10 cellular contexts compared by ENCODE assay signal in the genomic region with DNA sequence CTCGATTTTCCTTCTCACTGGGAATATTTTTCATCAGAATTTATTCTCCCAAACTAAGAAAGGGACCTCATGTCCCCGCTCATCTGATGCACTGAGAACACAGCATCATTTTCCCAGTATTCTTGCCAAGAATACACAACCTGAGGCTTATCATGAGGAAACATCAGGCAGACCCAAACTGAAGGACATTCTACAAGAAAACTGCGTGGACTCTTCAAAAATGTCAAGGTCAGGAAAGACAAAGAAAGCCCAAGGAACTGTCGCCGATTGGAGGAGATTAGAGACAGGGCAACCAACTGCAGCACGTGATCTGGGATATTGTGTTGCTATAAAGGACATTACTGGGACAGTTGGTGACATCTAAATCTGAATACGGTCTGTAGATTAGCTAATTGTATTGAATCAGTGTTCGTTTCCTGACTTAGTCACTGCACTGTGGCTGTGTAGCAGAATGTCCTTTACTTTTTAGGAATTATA.
DNase-seq lines count a peak whose midpoint lies in the region; ATAC-seq and TF ChIP-seq lines count a peak whose summit lies in the region.
"Had no signal": no experiment of that assay in that cellular context is flagged by ENCODE, and none has a peak within 500 bp of the region (broad histone marks: within the 10 kb centered on the region; RNA-seq: fewer than 3 reads in every experiment).

No MANE protein-coding gene starts in this region.

- no peaks in the 10 kb centered on the region for H3K36me3 Mint-ChIP-seq in activated T-cell treated with anti-CD3 and anti-CD28 coated beads, Interleukin-2, amount 50 U/mL, for 24 hours (ENCODE audit: low read depth)
- H3K36me3 Mint-ChIP-seq in natural killer cell = peaks cover 5% of the 10 kb centered on the region
- H3K36me3 Mint-ChIP-seq in effector memory CD8-positive, alpha-beta T cell (ENCODE audit: insufficient read depth) = no peaks in the 10 kb centered on the region

- H3K4me1 ChIP-seq in upper lobe of left lung = peaks cover 11 to 23% (median 19%) of the 10 kb centered on the region in 4 donors

- intact Hi-C loops in natural killer cell (cut with micrococcal nuclease) = no loop called here

- H3K27me3 Mint-ChIP-seq in activated T-cell treated with anti-CD3 and anti-CD28 coated beads, Interleukin-2, amount 50 U/mL, for 24 hours = peaks cover 42% of the 10 kb centered on the region
- peaks cover 27 to 31% of the 10 kb centered on the region in 2 donors for H3K27me3 Mint-ChIP-seq in natural killer cell (ENCODE audit: low read depth in 2 of 2)
- H3K27me3 Mint-ChIP-seq in effector memory CD8-positive, alpha-beta T cell = peaks cover 28 to 69% of the 10 kb centered on the region in 2 donors

- TF ChIP-seq CTCF in natural killer cell (IDR thresholded peaks at IDR 0.05) (no peak), upper lobe of left lung (IDR thresholded peaks at IDR 0.05) (no peak)

- H3K27ac ChIP-seq in upper lobe of left lung = peak overlapping the region; percentile 74 to 82 (median 78)

- no peaks in the 10 kb centered on the region for H3K9me3 ChIP-seq in upper lobe of left lung
- H3K9me3 ChIP-seq: MG63 had no signal

- no peaks in the 10 kb centered on the region for H3K27me3 ChIP-seq in upper lobe of left lung
- H3K27me3 ChIP-seq: MG63 had no signal

- TF ChIP-seq POLR2A in upper lobe of left lung (IDR thresholded peaks at IDR 0.05) = no peak

- WGBS in upper lobe of left lung, 2 donors = 37 to 41% methylated on average over 8 of the region's 8 CpGs

- peak overlapping the region; percentile 15 for H3K4me3 Mint-ChIP-seq in activated T-cell treated with anti-CD3 and anti-CD28 coated beads, Interleukin-2, amount 50 U/mL, for 24 hours
- peak overlapping the region; percentile 72 for H3K4me3 Mint-ChIP-seq in natural killer cell
- peak overlapping the region in 1 of 2 donors; percentile 55 for H3K4me3 Mint-ChIP-seq in effector memory CD8-positive, alpha-beta T cell

- peak; percentile 23 for ATAC-seq in esophagus mucosa
- no peak for ATAC-seq in natural killer cell
- peak in 1 of 2 donors; percentile 50 for ATAC-seq in upper lobe of left lung (ENCODE audit: low FRiP score in 2 of 2)
- no peak for ATAC-seq in GM18520 (IDR thresholded peaks at IDR 0.05; ENCODE audit: unreplicated experiment)
- no peak for ATAC-seq in effector memory CD8-positive, alpha-beta T cell (replicated peaks)

- no peaks in the 10 kb centered on the region for H3K36me3 ChIP-seq in upper lobe of left lung
- H3K36me3 ChIP-seq: MG63 had no signal

- peak overlapping the region in 2 of 4 donors; percentile 38 to 41 for H3K4me3 ChIP-seq in upper lobe of left lung

- peak overlapping the region; percentile 10 for H3K27ac Mint-ChIP-seq in activated T-cell treated with anti-CD3 and anti-CD28 coated beads, Interleukin-2, amount 50 U/mL, for 24 hours
- H3K27ac Mint-ChIP-seq in natural killer cell = peak overlapping the region in 1 of 2 donors; percentile 75
- no peak overlapping the region for H3K27ac Mint-ChIP-seq in effector memory CD8-positive, alpha-beta T cell

- peak in 2 of 4 donors; percentile 66 to 91 for TF ChIP-seq EP300 in upper lobe of left lung (IDR thresholded peaks at IDR 0.05)

- H3K4me1 Mint-ChIP-seq in activated T-cell treated with anti-CD3 and anti-CD28 coated beads, Interleukin-2, amount 50 U/mL, for 24 hours (ENCODE audit: low read depth) = peaks cover 17% of the 10 kb centered on the region
- peaks cover 10 to 16% of the 10 kb centered on the region in 2 donors for H3K4me1 Mint-ChIP-seq in natural killer cell
- H3K4me1 Mint-ChIP-seq in effector memory CD8-positive, alpha-beta T cell (ENCODE audit: low read depth in 2 of 2) = peaks cover 4 to 7% of the 10 kb centered on the region in 2 donors

- DNase-seq in activated T-cell treated with anti-CD3 and anti-CD28 coated beads, Interleukin-2, amount 50 U/mL, for 24 hours = no peak
- no peak for DNase-seq in activated T-cell treated with anti-CD3 and anti-CD28 coated beads, Interleukin-2, amount 50 U/mL, for 48 hours
- no peak for DNase-seq in natural killer cell
- no peak for DNase-seq in upper lobe of left lung
- no peak for DNase-seq in effector memory CD8-positive, alpha-beta T cell
- no peak for DNase-seq in H4 (ENCODE audit: low spot score)

- no peaks in the 10 kb centered on the region for H3K9me3 Mint-ChIP-seq in activated T-cell treated with anti-CD3 and anti-CD28 coated beads, Interleukin-2, amount 50 U/mL, for 24 hours
- H3K9me3 Mint-ChIP-seq in natural killer cell = no peaks in the 10 kb centered on the region
- H3K9me3 Mint-ChIP-seq in effector memory CD8-positive, alpha-beta T cell = no peaks in the 10 kb centered on the region
- H3K9me3 Mint-ChIP-seq: immature natural killer cell had no signal
